ENCODE assay signal across 9 cellular contexts in genomic region chr2:48531141-48531648, GRCh38. TPM values are rescaled to one million over a fixed set of nuclear protein-coding genes. Genes with fewer than 3 reads are reported as not detected.
DNase-seq lines count a peak whose midpoint lies in the region; ATAC-seq and TF ChIP-seq lines count a peak whose summit lies in the region.
"Had no signal": no experiment of that assay in that cellular context is flagged by ENCODE, and none has a peak within 500 bp of the region (broad histone marks: within the 10 kb centered on the region; RNA-seq: fewer than 3 reads in every experiment).

No MANE protein-coding gene starts in this region.

- H3K9me3 ChIP-seq in heart right ventricle, result no peaks in the 10 kb centered on the region

- no peaks in the 10 kb centered on the region for H3K36me3 ChIP-seq in heart right ventricle

- CTCF ChIA-PET in activated B cell treated with CpG ODN at 0.5 μM for 24 hours (lab: Charles Lee), result no interaction called here

- peaks cover 3% of the 10 kb centered on the region for H3K27me3 Mint-ChIP-seq in activated T-cell treated with anti-CD3 and anti-CD28 coated beads, Interleukin-2, amount 50 U/mL, for 24 hours
- H3K27me3 Mint-ChIP-seq in activated B cell treated with CpG ODN at 0.5 μM for 24 hours, result peaks cover 3% of the 10 kb centered on the region

- peaks cover 17% of the 10 kb centered on the region for H3K4me1 Mint-ChIP-seq in activated T-cell treated with anti-CD3 and anti-CD28 coated beads, Interleukin-2, amount 50 U/mL, for 24 hours (ENCODE audit: low read depth)
- H3K4me1 Mint-ChIP-seq in activated B cell treated with CpG ODN at 0.5 μM for 24 hours, result peaks cover 23% of the 10 kb centered on the region

- H3K27ac ChIP-seq in heart right ventricle, result peak overlapping the region; percentile 73 to 93 (median 84)

- peak overlapping the region; percentile 73 for H3K4me3 Mint-ChIP-seq in activated T-cell treated with anti-CD3 and anti-CD28 coated beads, Interleukin-2, amount 50 U/mL, for 24 hours
- peak overlapping the region; percentile 12 for H3K4me3 Mint-ChIP-seq in activated B cell treated with CpG ODN at 0.5 μM for 24 hours

- peaks cover 0 to 6% (median 0%) of the 10 kb centered on the region in 7 donors for H3K27me3 ChIP-seq in heart right ventricle

- H3K4me1 ChIP-seq in heart right ventricle, result peaks cover 2 to 46% (median 16%) of the 10 kb centered on the region in 9 donors

- peak overlapping the region; percentile 76 to 98 (median 90) for H3K4me3 ChIP-seq in heart right ventricle

- intact Hi-C loops in activated B cell treated with CpG ODN at 0.5 μM for 24 hours (cut with micrococcal nuclease) (no loop called here), heart right ventricle (cut with DNase I) (loop anchor here in 2 of 10 donors (5.0 kb wide), 1 partner anchor 56 kb away; no protein-coding TSS in a partner anchor)

- H3K36me3 Mint-ChIP-seq in activated T-cell treated with anti-CD3 and anti-CD28 coated beads, Interleukin-2, amount 50 U/mL, for 24 hours (ENCODE audit: low read depth), result no peaks in the 10 kb centered on the region
- H3K36me3 Mint-ChIP-seq in activated B cell treated with CpG ODN at 0.5 μM for 24 hours (ENCODE audit: low read depth), result peaks cover 3% of the 10 kb centered on the region

- H3K27ac Mint-ChIP-seq in activated T-cell treated with anti-CD3 and anti-CD28 coated beads, Interleukin-2, amount 50 U/mL, for 24 hours, result peak overlapping the region; percentile 41
- no peak overlapping the region for H3K27ac Mint-ChIP-seq in activated B cell treated with CpG ODN at 0.5 μM for 24 hours
- H3K27ac Mint-ChIP-seq: activated naive CD8-positive, alpha-beta T cell treated with anti-CD3 and anti-CD28 coated beads, Interleukin-2, amount 10 ng/mL, durations not matched to agents 7 days and 5 days had no signal

- no peak for TF ChIP-seq CTCF in activated B cell treated with CpG ODN at 0.5 μM for 24 hours (IDR thresholded peaks at IDR 0.05)
- TF ChIP-seq CTCF in heart right ventricle (IDR thresholded peaks at IDR 0.05), result no peak

- ATAC-seq in activated B cell treated with CpG ODN at 0.5 μM for 24 hours (ENCODE audit: low read depth) (no peak), heart right ventricle (peak in 6 of 8 donors; percentile 4 to 43 (median 32)), HG03045 (IDR thresholded peaks at IDR 0.05; ENCODE audit: unreplicated experiment) (no peak)

- POLR2A ChIA-PET in activated B cell treated with CpG ODN at 0.5 μM for 24 hours (lab: Charles Lee), result no interaction called here

- H3K9me3 Mint-ChIP-seq in activated T-cell treated with anti-CD3 and anti-CD28 coated beads, Interleukin-2, amount 50 U/mL, for 24 hours, result no peaks in the 10 kb centered on the region
- no peaks in the 10 kb centered on the region for H3K9me3 Mint-ChIP-seq in activated B cell treated with CpG ODN at 0.5 μM for 24 hours
- H3K9me3 Mint-ChIP-seq: activated naive CD8-positive, alpha-beta T cell treated with anti-CD3 and anti-CD28 coated beads, Interleukin-2, amount 10 ng/mL, durations not matched to agents 7 days and 5 days had no signal

- 4 to 7% methylated on average over 6 of the region's 6 CpGs for WGBS in heart right ventricle, 2 donors

- DNase-seq in activated T-cell treated with anti-CD3 and anti-CD28 coated beads, Interleukin-2, amount 50 U/mL, for 24 hours, result no peak
- no peak for DNase-seq in activated T-cell treated with anti-CD3 and anti-CD28 coated beads, Interleukin-2, amount 50 U/mL, for 48 hours
- DNase-seq in activated B cell treated with CpG ODN at 0.5 μM for 24 hours (no peak), heart right ventricle (no peak), pons (ENCODE audit: low spot score) (peak; percentile 53), NCI-H446 treated with DMSO at 0.1 percent for 48 hours (lab: John Stamatoyannopoulos, UW) (no peak), NCI-H187 (lab: John Stamatoyannopoulos, UW) (no peak)
- DNase-seq: activated naive CD8-positive, alpha-beta T cell treated with anti-CD3 and anti-CD28 coated beads, Interleukin-2, amount 10 ng/mL, durations not matched to agents 7 days and 5 days had no signal

RNA-seq across cellular contexts. Expression of gene STON1, which starts 1.2 kb away (rescaled TPM):
- total RNA-seq in activated B cell treated with CpG ODN at 0.5 μM for 24 hours, result 0.86 and 1.8 TPM in 2 replicates
- total RNA-seq in heart right ventricle, result 1 to 10 TPM; 2.8 to 8.9 (median 4.5) TPM
- 1 to 10 TPM; 2.2 to 4.5 TPM for polyA plus RNA-seq in heart right ventricle

Comparison
In these comparisons a context has a peak if more than half of its experiments do, and no peak if none do; other contexts are left out.
1. ATAC-seq: peak in heart right ventricle (6 of 8); none in activated B cell treated with CpG ODN at 0.5 μM for 24 hours (single experiment) and HG03045 (single experiment).